ENCODE assay signal across 8 cellular contexts in genomic region chr17:30824002-30824355, GRCh38.
A peak's percentile ranks its signal among the peaks of the same experiment; 100 is the strongest.
DNase-seq lines count a peak whose midpoint lies in the region; ATAC-seq and TF ChIP-seq lines count a peak whose summit lies in the region.

No MANE protein-coding gene starts in this region.

- H3K27me3 ChIP-seq in iPS-20b (ENCODE audit: insufficient read depth, low read length): no peaks in the 10 kb centered on the region

- in situ Hi-C loops in GM13976 (cut with MboI; ENCODE audit: low sequenced_read_pairs, unreplicated experiment): no loop called here
- in situ Hi-C loops in astrocyte of the spinal cord (cut with HindIII; ENCODE audit: low sequenced_read_pairs): no loop called here

- H3K36me3 Mint-ChIP-seq in stimulated activated effector memory CD8-positive, alpha-beta T cell treated with anti-CD3 and anti-CD28 coated beads, Interleukin-12 subunit alpha, Interleukin-12 subunit beta, amount 100 ng/mL, for 72 hours: peaks cover 28% of the 10 kb centered on the region

- H3K4me1 ChIP-seq in iPS-20b (ENCODE audit: insufficient read depth, low read length): no peaks in the 10 kb centered on the region

- H3K4me1 Mint-ChIP-seq in stimulated activated effector memory CD8-positive, alpha-beta T cell treated with anti-CD3 and anti-CD28 coated beads, Interleukin-12 subunit alpha, Interleukin-12 subunit beta, amount 100 ng/mL, for 72 hours: peaks cover 41% of the 10 kb centered on the region

- DNase-seq in 8988T (peak; percentile 33), GM13976 (ENCODE audit: low spot score) (peak; percentile 40), NCI-H526 treated with DMSO at 0.1 percent for 48 hours (lab: John Stamatoyannopoulos, UW) (peak; percentile 62), astrocyte of the spinal cord (ENCODE audit: low read depth, low spot score) (no peak), SIG-M5 treated with dmso at 0.1 percent for 504 hours (lab: John Stamatoyannopoulos, UW; ENCODE audit: unreplicated experiment) (no peak)
- no peak for DNase-seq in stimulated activated effector memory CD8-positive, alpha-beta T cell treated with anti-CD3 and anti-CD28 coated beads, Interleukin-12 subunit alpha, Interleukin-12 subunit beta, amount 100 ng/mL, for 72 hours (ENCODE audit: low spot score in 2 of 2)

- TF ChIP-seq CTCF in GM13976 (IDR thresholded peaks at IDR 0.05; ENCODE audit: borderline replicate concordance, control extremely low read depth, extremely low read depth, insufficient read depth, missing control alignments): no peak
- TF ChIP-seq CTCF in astrocyte of the spinal cord (IDR thresholded peaks at IDR 0.05; ENCODE audit: low read depth, low read length): no peak

- H3K9me3 Mint-ChIP-seq in stimulated activated effector memory CD8-positive, alpha-beta T cell treated with anti-CD3 and anti-CD28 coated beads, Interleukin-12 subunit alpha, Interleukin-12 subunit beta, amount 100 ng/mL, for 72 hours: no peaks in the 10 kb centered on the region

- no peaks in the 10 kb centered on the region for H3K9me3 ChIP-seq in iPS-20b (ENCODE audit: insufficient read depth, low read depth, low read length)

- peak overlapping the region; percentile 91 for H3K4me3 Mint-ChIP-seq in stimulated activated effector memory CD8-positive, alpha-beta T cell treated with anti-CD3 and anti-CD28 coated beads, Interleukin-12 subunit alpha, Interleukin-12 subunit beta, amount 100 ng/mL, for 72 hours

- H3K4me3 ChIP-seq in astrocyte of the spinal cord (ENCODE audit: low read depth, low read length) (peak overlapping the region; percentile 88), iPS-20b (ENCODE audit: low read length) (peak overlapping the region; percentile 94)

- peak overlapping the region; percentile 91 for H3K27ac Mint-ChIP-seq in stimulated activated effector memory CD8-positive, alpha-beta T cell treated with anti-CD3 and anti-CD28 coated beads, Interleukin-12 subunit alpha, Interleukin-12 subunit beta, amount 100 ng/mL, for 72 hours

- peak overlapping the region; percentile 97 for H3K9ac ChIP-seq in iPS-20b (ENCODE audit: low read depth, low read length)

- H3K36me3 ChIP-seq in iPS-20b (ENCODE audit: insufficient read depth, low read depth, low read length): 0 out of 2 replicates have a peak, but pooled peaks cover 2% of the 10 kb centered on the region

- H3K27ac ChIP-seq in iPS-20b (ENCODE audit: low read length): peak overlapping the region; percentile 68

- peak; percentile 22 for ATAC-seq in stimulated activated effector memory CD8-positive, alpha-beta T cell treated with anti-CD3 and anti-CD28 coated beads, Interleukin-12 subunit alpha, Interleukin-12 subunit beta, amount 100 ng/mL, for 72 hours
- no peak for ATAC-seq in HG02870 (IDR thresholded peaks at IDR 0.05; ENCODE audit: unreplicated experiment)

Comparison
In these comparisons a context has a peak if more than half of its experiments do, and no peak if none do; other contexts are left out.
1. DNase-seq: peak in 8988T (single experiment), GM13976 (single experiment) and NCI-H526 treated with DMSO at 0.1 percent for 48 hours (single experiment); none in astrocyte of the spinal cord (single experiment), stimulated activated effector memory CD8-positive, alpha-beta T cell treated with anti-CD3 and anti-CD28 coated beads, Interleukin-12 subunit alpha, Interleukin-12 subunit beta, amount 100 ng/mL, for 72 hours (0 of 2) and SIG-M5 treated with dmso at 0.1 percent for 504 hours (single experiment).